2 cellular contexts compared by ENCODE assay signal in genomic region chr3:103711670-103712069, GRCh38.
TF ChIP-seq lines count a peak whose summit lies in the region.

No MANE protein-coding gene starts in this region.

TF ChIP-seq in A549, 52 proteins besides CTCF, POLR2A, EP300 and RAD21 (continued from another document):
- TF ChIP-seq REST (IDR thresholded peaks at IDR 0.05), result no peak
- TF ChIP-seq FOSB (CRISPR knock-in tag; IDR thresholded peaks at IDR 0.05), result no peak
- TF ChIP-seq ZFP36 (IDR thresholded peaks at IDR 0.05; ENCODE audit: borderline replicate concordance, partially characterized antibody), result no peak
- TF ChIP-seq RARB (CRISPR knock-in tag; IDR thresholded peaks at IDR 0.05), result no peak
- TF ChIP-seq HDAC2 (IDR thresholded peaks at IDR 0.05), result no peak

TF ChIP-seq in SK-N-SH, 30 proteins besides CTCF, POLR2A, EP300 and RAD21 (continued from another document):
- no peak for TF ChIP-seq REST (IDR thresholded peaks at IDR 0.05; ENCODE audit: low read depth, low read length)
- TF ChIP-seq NFIC (IDR thresholded peaks at IDR 0.05; ENCODE audit: borderline replicate concordance), result peak; percentile 30; the same call in 1 of the 2 replicates
- TF ChIP-seq JUND (IDR thresholded peaks at IDR 0.05), result peak; percentile 51; the same call in 1 of the 2 replicates
- peak; percentile 30 for TF ChIP-seq CHD2 (IDR thresholded peaks at IDR 0.05; ENCODE audit: low read length, partially characterized antibody)
- TF ChIP-seq RXRA (IDR thresholded peaks at IDR 0.05; ENCODE audit: borderline replicate concordance, low read depth), result no peak
- peak; percentile 53; the same call in 1 of the 2 replicates for TF ChIP-seq TEAD4 (IDR thresholded peaks at IDR 0.05; ENCODE audit: borderline replicate concordance, insufficient read depth)
- peak; percentile 95 for TF ChIP-seq PBX3 (IDR thresholded peaks at IDR 0.05)
- no peak for TF ChIP-seq YY1 (IDR thresholded peaks at IDR 0.05; ENCODE audit: low read depth)
- no peak for TF ChIP-seq SMC3 (IDR thresholded peaks at IDR 0.05; ENCODE audit: low read depth, low read length)
- peak; percentile 91 for TF ChIP-seq GATA2 (CRISPR knock-in tag; IDR thresholded peaks at IDR 0.05)
- peak; percentile 70; the same call in 1 of the 2 replicates for TF ChIP-seq FOXM1 (IDR thresholded peaks at IDR 0.05; ENCODE audit: low read depth)
- no peak for TF ChIP-seq IRF3 (IDR thresholded peaks at IDR 0.05; ENCODE audit: low read depth, low read length)
- TF ChIP-seq TCF12 (IDR thresholded peaks at IDR 0.05), result peak; percentile 98
- TF ChIP-seq TAF1 (IDR thresholded peaks at IDR 0.05; ENCODE audit: borderline replicate concordance, low read depth, low read length), result no peak
- TF ChIP-seq FOXJ3 (CRISPR knock-in tag; IDR thresholded peaks at IDR 0.05), result peak; percentile 91
- no peak for TF ChIP-seq MEF2A (IDR thresholded peaks at IDR 0.05; ENCODE audit: borderline replicate concordance, low read depth)
